In the genomic region with DNA sequence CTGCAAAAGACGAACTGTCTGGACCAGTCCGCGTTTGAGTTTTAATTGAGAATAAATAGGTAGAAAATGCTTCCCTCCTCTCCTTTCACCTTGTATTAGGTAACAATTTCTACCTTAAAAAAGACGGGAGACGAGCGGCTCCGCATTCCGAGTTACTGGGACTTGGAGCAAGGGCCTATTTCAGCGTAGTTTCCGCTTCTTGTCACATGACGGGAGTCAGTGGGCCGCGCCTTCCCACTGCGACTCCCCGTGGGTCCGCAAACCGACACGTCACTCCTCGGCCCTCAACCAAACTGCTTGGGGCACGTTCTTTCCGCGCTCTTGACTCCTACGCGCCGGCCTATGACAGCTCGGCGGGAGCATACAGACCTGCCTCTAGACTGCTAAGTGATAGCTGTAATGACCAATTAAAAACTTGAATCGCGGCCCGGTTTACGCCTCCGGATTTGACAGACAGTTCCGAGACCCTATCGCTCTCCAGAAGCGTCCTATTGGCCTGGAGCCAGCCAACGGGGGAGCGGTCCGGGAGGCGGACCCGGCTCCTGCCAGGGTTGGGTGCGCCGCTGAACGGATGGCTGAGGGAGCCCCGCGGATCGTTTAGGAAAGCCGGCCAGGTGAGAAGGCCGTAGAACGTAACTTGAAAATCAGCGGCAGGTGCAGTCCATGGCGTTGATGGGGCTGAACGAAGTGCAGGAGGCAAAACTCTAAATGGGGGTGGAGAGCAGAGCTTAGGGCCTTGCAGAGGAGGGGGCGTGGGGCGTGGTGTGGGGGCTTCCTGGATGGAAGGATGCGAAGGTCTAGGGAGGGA, we compare ENCODE assay signal across 1 cellular context.
A peak's percentile ranks its signal among the peaks of the same experiment; 100 is the strongest.
TF ChIP-seq lines count a peak whose summit lies in the region.

A gene (plus strand): TSS at position 548 of the 808 bp plus-strand sequence. CDS start 3,064 bp downstream, outside the sequence.

TF ChIP-seq in K562, 482 proteins besides CTCF, POLR2A, EP300 and RAD21 (continued from another document):
- TF ChIP-seq ZNF589 (CRISPR knock-in tag; IDR thresholded peaks at IDR 0.05; ENCODE audit: low read depth) (peak; percentile 54; the same call in 1 of the 2 replicates), ZSCAN32 (CRISPR knock-in tag; IDR thresholded peaks at IDR 0.05) (no peak), ZNF134 (CRISPR knock-in tag; conservative IDR thresholded peaks at IDR 0.05) (no peak), ZNF586 (CRISPR knock-in tag; conservative IDR thresholded peaks at IDR 0.05) (no peak), ETV1 (tag; conservative IDR thresholded peaks at IDR 0.05; ENCODE audit: low read depth) (peak; percentile 86), TBL1XR1 (IDR thresholded peaks at IDR 0.05; ENCODE audit: low read length in 2 of 2) (no peak), POLR2AphosphoS5 (IDR thresholded peaks at IDR 0.05; ENCODE audit: control insufficient read depth, insufficient read depth, low read depth, low read length) (peak; percentile 74), JUNB (CRISPR knock-in tag; conservative IDR thresholded peaks at IDR 0.05) (no peak), MTA3 (IDR thresholded peaks at IDR 0.05; ENCODE audit: borderline replicate concordance) (peak; percentile 90; the same call in 1 of the 2 replicates), PHF20 (IDR thresholded peaks at IDR 0.05; ENCODE audit: partially characterized antibody) (peak; percentile 81), U2AF2 (optimal IDR thresholded peaks at IDR 0.05; ENCODE audit: low read depth, low read length) (no peak), NFRKB (IDR thresholded peaks at IDR 0.05; ENCODE audit: low read depth) (peak; percentile 71), MXI1 (IDR thresholded peaks at IDR 0.05; ENCODE audit: low read depth, low read length) (peak; percentile 37; the same call in 1 of the 2 replicates), U2AF1 (optimal IDR thresholded peaks at IDR 0.05; ENCODE audit: low read depth, low read length) (no peak)
- TF ChIP-seq, protein P1, sequence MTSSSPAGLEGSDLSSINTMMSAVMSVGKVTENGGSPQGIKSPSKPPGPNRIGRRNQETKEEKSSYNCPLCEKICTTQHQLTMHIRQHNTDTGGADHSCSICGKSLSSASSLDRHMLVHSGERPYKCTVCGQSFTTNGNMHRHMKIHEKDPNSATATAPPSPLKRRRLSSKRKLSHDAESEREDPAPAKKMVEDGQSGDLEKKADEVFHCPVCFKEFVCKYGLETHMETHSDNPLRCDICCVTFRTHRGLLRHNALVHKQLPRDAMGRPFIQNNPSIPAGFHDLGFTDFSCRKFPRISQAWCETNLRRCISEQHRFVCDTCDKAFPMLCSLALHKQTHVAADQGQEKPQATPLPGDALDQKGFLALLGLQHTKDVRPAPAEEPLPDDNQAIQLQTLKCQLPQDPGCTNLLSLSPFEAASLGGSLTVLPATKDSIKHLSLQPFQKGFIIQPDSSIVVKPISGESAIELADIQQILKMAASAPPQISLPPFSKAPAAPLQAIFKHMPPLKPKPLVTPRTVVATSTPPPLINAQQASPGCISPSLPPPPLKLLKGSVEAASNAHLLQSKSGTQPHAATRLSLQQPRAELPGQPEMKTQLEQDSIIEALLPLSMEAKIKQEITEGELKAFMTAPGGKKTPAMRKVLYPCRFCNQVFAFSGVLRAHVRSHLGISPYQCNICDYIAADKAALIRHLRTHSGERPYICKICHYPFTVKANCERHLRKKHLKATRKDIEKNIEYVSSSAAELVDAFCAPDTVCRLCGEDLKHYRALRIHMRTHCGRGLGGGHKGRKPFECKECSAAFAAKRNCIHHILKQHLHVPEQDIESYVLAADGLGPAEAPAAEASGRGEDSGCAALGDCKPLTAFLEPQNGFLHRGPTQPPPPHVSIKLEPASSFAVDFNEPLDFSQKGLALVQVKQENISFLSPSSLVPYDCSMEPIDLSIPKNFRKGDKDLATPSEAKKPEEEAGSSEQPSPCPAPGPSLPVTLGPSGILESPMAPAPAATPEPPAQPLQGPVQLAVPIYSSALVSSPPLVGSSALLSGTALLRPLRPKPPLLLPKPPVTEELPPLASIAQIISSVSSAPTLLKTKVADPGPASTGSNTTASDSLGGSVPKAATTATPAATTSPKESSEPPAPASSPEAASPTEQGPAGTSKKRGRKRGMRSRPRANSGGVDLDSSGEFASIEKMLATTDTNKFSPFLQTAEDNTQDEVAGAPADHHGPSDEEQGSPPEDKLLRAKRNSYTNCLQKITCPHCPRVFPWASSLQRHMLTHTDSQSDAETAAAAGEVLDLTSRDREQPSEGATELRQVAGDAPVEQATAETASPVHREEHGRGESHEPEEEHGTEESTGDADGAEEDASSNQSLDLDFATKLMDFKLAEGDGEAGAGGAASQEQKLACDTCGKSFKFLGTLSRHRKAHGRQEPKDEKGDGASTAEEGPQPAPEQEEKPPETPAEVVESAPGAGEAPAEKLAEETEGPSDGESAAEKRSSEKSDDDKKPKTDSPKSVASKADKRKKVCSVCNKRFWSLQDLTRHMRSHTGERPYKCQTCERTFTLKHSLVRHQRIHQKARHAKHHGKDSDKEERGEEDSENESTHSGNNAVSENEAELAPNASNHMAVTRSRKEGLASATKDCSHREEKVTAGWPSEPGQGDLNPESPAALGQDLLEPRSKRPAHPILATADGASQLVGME (CRISPR knock-in tag; IDR thresholded peaks at IDR 0.05): 0 out of 2 replicates have a peak, but pooled peaks have one; percentile 46
- TF ChIP-seq, protein P2, sequence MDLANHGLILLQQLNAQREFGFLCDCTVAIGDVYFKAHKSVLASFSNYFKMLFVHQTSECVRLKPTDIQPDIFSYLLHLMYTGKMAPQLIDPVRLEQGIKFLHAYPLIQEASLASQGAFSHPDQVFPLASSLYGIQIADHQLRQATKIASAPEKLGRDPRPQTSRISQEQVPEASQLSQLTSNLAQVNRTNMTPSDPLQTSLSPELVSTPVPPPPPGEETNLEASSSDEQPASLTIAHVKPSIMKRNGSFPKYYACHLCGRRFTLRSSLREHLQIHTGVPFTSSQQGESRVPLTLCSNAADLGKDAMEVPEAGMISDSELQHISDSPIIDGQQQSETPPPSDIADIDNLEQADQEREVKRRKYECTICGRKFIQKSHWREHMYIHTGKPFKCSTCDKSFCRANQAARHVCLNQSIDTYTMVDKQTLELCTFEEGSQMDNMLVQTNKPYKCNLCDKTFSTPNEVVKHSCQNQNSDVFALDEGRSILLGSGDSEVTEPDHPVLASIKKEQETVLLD (IDR thresholded peaks at IDR 0.05): no peak
- TF ChIP-seq, protein P3, sequence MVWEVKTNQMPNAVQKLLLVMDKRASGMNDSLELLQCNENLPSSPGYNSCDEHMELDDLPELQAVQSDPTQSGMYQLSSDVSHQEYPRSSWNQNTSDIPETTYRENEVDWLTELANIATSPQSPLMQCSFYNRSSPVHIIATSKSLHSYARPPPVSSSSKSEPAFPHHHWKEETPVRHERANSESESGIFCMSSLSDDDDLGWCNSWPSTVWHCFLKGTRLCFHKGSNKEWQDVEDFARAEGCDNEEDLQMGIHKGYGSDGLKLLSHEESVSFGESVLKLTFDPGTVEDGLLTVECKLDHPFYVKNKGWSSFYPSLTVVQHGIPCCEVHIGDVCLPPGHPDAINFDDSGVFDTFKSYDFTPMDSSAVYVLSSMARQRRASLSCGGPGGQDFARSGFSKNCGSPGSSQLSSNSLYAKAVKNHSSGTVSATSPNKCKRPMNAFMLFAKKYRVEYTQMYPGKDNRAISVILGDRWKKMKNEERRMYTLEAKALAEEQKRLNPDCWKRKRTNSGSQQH (CRISPR knock-in tag; IDR thresholded peaks at IDR 0.05): peak; percentile 62; the same call in 1 of the 2 replicates
TF ChIP-seq in K562: peak in this region for 148.
